In the genomic region with DNA sequence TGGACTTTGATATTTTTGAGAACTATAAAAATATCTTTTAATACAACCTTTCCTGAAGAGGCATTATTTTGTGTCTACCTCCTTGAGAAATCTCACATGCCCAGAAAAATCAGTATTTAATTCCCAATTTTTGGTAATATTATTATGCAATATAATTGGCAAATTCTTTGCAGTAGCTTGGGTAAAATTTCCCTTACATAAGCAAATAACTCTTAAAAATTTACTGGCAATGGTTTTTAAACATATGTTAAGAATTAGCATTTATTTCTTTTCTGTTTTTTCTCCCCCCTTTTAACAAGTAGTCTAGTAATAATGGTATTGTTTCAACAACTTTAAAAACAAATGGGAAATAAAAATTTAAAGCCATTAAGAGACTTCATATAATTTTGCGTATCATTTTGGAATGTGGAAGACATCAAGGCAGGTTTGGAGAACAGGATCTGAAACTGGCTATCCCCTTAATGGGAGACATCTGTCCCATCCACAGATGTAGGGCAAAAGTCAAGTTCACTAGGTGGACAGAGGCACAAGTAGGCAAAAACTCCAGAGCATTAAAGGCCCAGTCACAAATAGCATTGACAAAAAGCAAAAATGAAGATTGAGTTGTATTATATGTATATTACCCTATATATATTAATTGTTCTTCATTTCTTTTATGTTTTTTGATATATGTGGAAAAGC, we compare ENCODE assay signal across 21 cellular contexts.
DNase-seq lines count a peak whose midpoint lies in the region; ATAC-seq, FAIRE-seq and TF ChIP-seq lines count a peak whose summit lies in the region.
"Had no signal": no experiment of that assay in that cellular context is flagged by ENCODE, and none has a peak within 500 bp of the region (broad histone marks: within the 10 kb centered on the region; RNA-seq: fewer than 3 reads in every experiment).

No MANE protein-coding gene starts in this region.

- no peak overlapping the region for H2BK15ac ChIP-seq in IMR-90 (ENCODE audit: low read depth, low read length)

- no peak overlapping the region for H2BK20ac ChIP-seq in IMR-90 (ENCODE audit: low read depth, low read length)

- WGBS in A549 (ENCODE audit: missing lambda C conversion rate): 92% methylated on average over 1 of the region's 1 CpG
- WGBS in IMR-90 (ENCODE audit: extremely low coverage in 2 of 2, insufficient read length in 1 of 2), 2 experiments: no CpG with 5 or more reads among the region's 1 CpG
- 29% methylated on average over 1 of the region's 1 CpG for WGBS in K562 (ENCODE audit: insufficient coverage, low coverage, missing lambda C conversion rate)

- no peak overlapping the region for H2AK9ac ChIP-seq in IMR-90 (replicated peaks; ENCODE audit: low read depth, low read length, poor library complexity)

- FAIRE-seq in A549 (lab: Jason Lieb, UNC) (no peak), K562 (lab: Jason Lieb, UNC) (peak; percentile 37)
- FAIRE-seq: G401.6, GM12892, GM18507, H54 had no signal

- H2AK5ac ChIP-seq in IMR-90 (ENCODE audit: low read depth, low read length): no peak overlapping the region

- H3K9me3 ChIP-seq in A549 (no peaks in the 10 kb centered on the region), IMR-90 (ENCODE audit: control insufficient read depth, insufficient read depth, low read length) (no peaks in the 10 kb centered on the region), K562 (replicated peaks; ENCODE audit: control insufficient read depth, insufficient read depth, low read depth, low read length) (no peaks in the 10 kb centered on the region)
- H3K9me3 ChIP-seq: BE2C had no signal

- H3K36me3 ChIP-seq in IMR-90 (ENCODE audit: control insufficient read depth, insufficient read depth, low read length) (no peaks in the 10 kb centered on the region), K562 (ENCODE audit: control insufficient read depth, insufficient read depth, low read length) (no peaks in the 10 kb centered on the region)
- H3K36me3 ChIP-seq: BE2C had no signal

- H3K4me1 ChIP-seq in A549 (no peaks in the 10 kb centered on the region), IMR-90 (ENCODE audit: control insufficient read depth, insufficient read depth, low read length) (no peaks in the 10 kb centered on the region), K562 (replicated peaks in 1 of 2; ENCODE audit: control insufficient read depth in 2 of 2, insufficient read depth in 2 of 2, low read length in 2 of 2) (no peaks in the 10 kb centered on the region)

- TF ChIP-seq CTCF in A549 (IDR thresholded peaks at IDR 0.05): no peak
- no peak for TF ChIP-seq CTCF in IMR-90 (conservative IDR thresholded peaks at IDR 0.05; ENCODE audit: low read depth, low read length)
- no peak for TF ChIP-seq CTCF in K562 (IDR thresholded peaks at IDR 0.05 in 2 of 3, conservative IDR thresholded peaks at IDR 0.05 in 1 of 3; ENCODE audit: insufficient read depth in 2 of 3, low read depth in 1 of 3, low read length in 3 of 3)

- H3K4ac ChIP-seq in IMR-90 (ENCODE audit: low read depth, low read length): no peak overlapping the region

- TF ChIP-seq POLR2A in A549 (IDR thresholded peaks at IDR 0.05; ENCODE audit: low read length) (no peak), IMR-90 (IDR thresholded peaks at IDR 0.05; ENCODE audit: low read depth, low read length) (no peak), K562 (conservative IDR thresholded peaks at IDR 0.05) (no peak)

- dilution Hi-C loops in IMR-90 (cut with HindIII; ENCODE audit: low sequenced_read_pairs, unreplicated experiment): no loop called here

- no peak overlapping the region for H3K23ac ChIP-seq in IMR-90 (ENCODE audit: low read depth, low read length)

- H4K20me1 ChIP-seq in IMR-90 (ENCODE audit: insufficient read depth, low read length) (no peaks in the 10 kb centered on the region), K562 (replicated peaks; ENCODE audit: control insufficient read depth, insufficient read depth, low read length) (no peaks in the 10 kb centered on the region)

- TF ChIP-seq EP300 in A549 (IDR thresholded peaks at IDR 0.05) (no peak), K562 (IDR thresholded peaks at IDR 0.05; ENCODE audit: low read length) (no peak)

- H3K9me1 ChIP-seq in IMR-90 (ENCODE audit: insufficient read depth, low read length) (no peaks in the 10 kb centered on the region), K562 (ENCODE audit: control insufficient read depth, insufficient read depth, low read length) (no peaks in the 10 kb centered on the region)

- H3K9ac ChIP-seq in IMR-90 (ENCODE audit: low read depth, low read length) (no peak overlapping the region), K562 (ENCODE audit: insufficient read depth in 1 of 2, low read depth in 2 of 2, low read length in 2 of 2) (no peak overlapping the region)

- in situ Hi-C loops in IMR-90 (cut with MboI; ENCODE audit: low sequenced_read_pairs): no loop called here
- in situ Hi-C loops in K562 (cut with MboI): no loop called here

- no peak overlapping the region for H3K14ac ChIP-seq in IMR-90 (replicated peaks; ENCODE audit: low read depth, low read length)

- H3K56ac ChIP-seq in IMR-90 (ENCODE audit: extremely low read depth, insufficient read depth, low read length): no peak overlapping the region

- CTCF ChIA-PET in A549 (lab: Yijun Ruan, JAX): no interaction called here
- CTCF ChIA-PET in IMR-90 (lab: Yijun Ruan, JAX): no interaction called here
- CTCF ChIA-PET in K562 (lab: Yijun Ruan, JAX; ENCODE audit: low intra/inter-chr PET ratio): no interaction called here

- no peak overlapping the region for H4K8ac ChIP-seq in IMR-90 (ENCODE audit: low read depth in 2 of 2, low read length in 2 of 2)

- H4K5ac ChIP-seq in IMR-90 (ENCODE audit: low read depth, low read length): no peak overlapping the region

- H2AFZ ChIP-seq in IMR-90 (replicated peaks; ENCODE audit: low read length, poor library complexity) (no peak overlapping the region), K562 (ENCODE audit: low read depth, low read length) (no peak overlapping the region)
- H2AFZ ChIP-seq: GM23338 had no signal

- BruUV-seq in IMR-90 (replicated peaks; lab: Mats Ljungman, UMichigan): no TSS peak
- no TSS peak for BruUV-seq in K562 (replicated peaks; lab: Mats Ljungman, UMichigan)

- no peak for DNase-seq in A549 (ENCODE audit: low read depth in 1 of 2, low spot score in 1 of 2)
- DNase-seq in IMR-90: no peak
- DNase-seq in K562 (ENCODE audit: extremely low read depth in 1 of 4, low spot score in 3 of 4): no peak
- DNase-seq in fibroblast of peridontal ligament (ENCODE audit: extremely low read depth): peak; percentile 29
- no peak for DNase-seq in DMS114 treated with DMSO at 0.1 percent for 48 hours (lab: John Stamatoyannopoulos, UW; ENCODE audit: unreplicated experiment)
- DNase-seq in SKM-1 (lab: John Stamatoyannopoulos, UW; ENCODE audit: unreplicated experiment): no peak
- DNase-seq: 8988T; BE2C; C1 segment of cervical spinal cord; CD4-positive, CD25-positive, alpha-beta regulatory T cell; CD8-positive, alpha-beta memory T cell; COR-L47; DMS 273 treated with DMSO at 0.1 percent for 48 hours; HCEC 1CT had no signal

- no peaks in the 10 kb centered on the region for H3K79me2 ChIP-seq in K562 (ENCODE audit: control insufficient read depth, insufficient read depth, low read length)

- no peak overlapping the region for H3K18ac ChIP-seq in IMR-90 (ENCODE audit: low read depth, low read length)

- intact Hi-C loops in IMR-90 (cut with micrococcal nuclease): no loop called here
- intact Hi-C loops in K562 (cut with micrococcal nuclease): no loop called here

- no peaks in the 10 kb centered on the region for H3K79me1 ChIP-seq in IMR-90 (ENCODE audit: low read depth in 1 of 2, low read length in 2 of 2)

- H3K4me3 ChIP-seq in A549 (no peak overlapping the region), IMR-90 (ENCODE audit: insufficient read depth, low read depth, low read length) (no peak overlapping the region), K562 (no peak overlapping the region)
- H3K4me3 ChIP-seq: GM23338 had no signal

- ATAC-seq in A549 (no peak), IMR-90 (ENCODE audit: low read depth) (no peak), K562 (no peak), GM21381 (IDR thresholded peaks at IDR 0.05; ENCODE audit: unreplicated experiment) (no peak)
- ATAC-seq: GM23338 had no signal

- H4K91ac ChIP-seq in IMR-90 (ENCODE audit: insufficient read depth, low read depth, low read length): no peak overlapping the region

- no peak overlapping the region for H2BK120ac ChIP-seq in IMR-90 (ENCODE audit: low read depth, low read length)

- no peak for TF ChIP-seq RAD21 in A549 (conservative IDR thresholded peaks at IDR 0.05 in 1 of 2, IDR thresholded peaks at IDR 0.05 in 1 of 2)
- no peak for TF ChIP-seq RAD21 in IMR-90 (IDR thresholded peaks at IDR 0.05; ENCODE audit: low read length)
- TF ChIP-seq RAD21 in K562 (CRISPR knock-in tag; conservative IDR thresholded peaks at IDR 0.05 in 1 of 2, IDR thresholded peaks at IDR 0.05 in 1 of 2): no peak

- H3K27me3 ChIP-seq in IMR-90 (ENCODE audit: control insufficient read depth, insufficient read depth, low read length) (no peaks in the 10 kb centered on the region), K562 (ENCODE audit: control insufficient read depth in 2 of 2, insufficient read depth in 2 of 2, low read length in 2 of 2) (no peaks in the 10 kb centered on the region)
- H3K27me3 ChIP-seq: BE2C had no signal

- H3K27ac ChIP-seq in A549 (no peak overlapping the region), IMR-90 (ENCODE audit: insufficient read depth, low read length) (no peak overlapping the region), K562 (ENCODE audit: extremely low read depth, low read depth, low read length) (no peak overlapping the region)
- H3K27ac ChIP-seq: HL-60 had no signal

- POLR2A ChIA-PET in A549 (lab: Yijun Ruan, JAX): no interaction called here
- POLR2A ChIA-PET in IMR-90 (lab: Charles Lee; ENCODE audit: unreplicated experiment): no interaction called here
- POLR2A ChIA-PET in K562 (lab: Yijun Ruan, JAX): no interaction called here

- H2BK5ac ChIP-seq in IMR-90 (ENCODE audit: low read depth, low read length, poor library complexity, severe bottlenecking): no peak overlapping the region

- no peak overlapping the region for H3K4me2 ChIP-seq in A549
- no peak overlapping the region for H3K4me2 ChIP-seq in IMR-90 (ENCODE audit: low read depth, low read length)
- H3K4me2 ChIP-seq in K562 (ENCODE audit: insufficient read depth, low read length): no peak overlapping the region
- H3K4me2 ChIP-seq: GM23338 had no signal

TF ChIP-seq in A549, 52 proteins besides CTCF, POLR2A, EP300 and RAD21:
- TF ChIP-seq HEYL (CRISPR knock-in tag; IDR thresholded peaks at IDR 0.05) (no peak), MAFK (IDR thresholded peaks at IDR 0.05; ENCODE audit: partially characterized antibody) (peak; percentile 38)

TF ChIP-seq in IMR-90, 13 proteins besides CTCF, POLR2A, EP300 and RAD21 (continues in another document):
- TF ChIP-seq CHD1 (IDR thresholded peaks at IDR 0.05; ENCODE audit: low read depth, low read length) (no peak), FOS (IDR thresholded peaks at IDR 0.05; ENCODE audit: low read depth, low read length) (no peak), SMC3 (IDR thresholded peaks at IDR 0.05; ENCODE audit: low read depth, low read length) (no peak), MAFK (IDR thresholded peaks at IDR 0.05; ENCODE audit: low read depth, low read length) (peak; percentile 58)

TF ChIP-seq in K562, 482 proteins besides CTCF, POLR2A, EP300 and RAD21:
- TF ChIP-seq PTBP1 (IDR thresholded peaks at IDR 0.05; ENCODE audit: low read depth, low read length): no peak
- TF ChIP-seq MAFK (IDR thresholded peaks at IDR 0.05; ENCODE audit: low read length): peak; percentile 22; the same call in 1 of the 2 replicates
- peak; percentile 35; the same call in 1 of the 2 replicates for TF ChIP-seq ZNF316 (IDR thresholded peaks at IDR 0.05)
TF ChIP-seq in K562: peak in this region for 2.

Comparison
In these comparisons a context has a peak if more than half of its experiments do, and no peak if none do; other contexts are left out.
1. Of the 35 proteins assayed by ChIP-seq in both K562 and A549: peak only in K562: none; only in A549: none; in both: MAFK; in neither: 34.